23 cellular contexts compared by ENCODE assay signal in the genomic region with DNA sequence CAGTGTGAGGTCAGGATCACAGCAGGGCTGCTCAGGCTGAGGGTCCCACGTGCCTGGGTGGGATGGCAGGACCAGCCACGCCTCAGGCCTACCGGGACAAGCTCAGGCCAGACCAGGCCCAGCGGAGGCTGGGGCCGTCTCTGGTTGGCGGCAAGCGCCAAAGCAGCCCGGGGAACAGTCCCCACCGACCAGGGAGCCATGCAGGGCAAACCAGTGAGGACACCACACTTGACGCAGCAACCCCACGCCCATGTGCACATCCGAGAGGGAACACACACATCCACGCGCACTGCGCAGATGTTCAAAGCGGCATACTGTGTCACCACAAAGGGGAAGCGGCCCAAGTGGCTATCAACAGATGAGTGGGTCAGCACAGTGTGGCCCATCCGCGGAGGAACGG.
"Had no signal": no experiment of that assay in that cellular context is flagged by ENCODE, and none has a peak within 500 bp of the region (broad histone marks: within the 10 kb centered on the region; RNA-seq: fewer than 3 reads in every experiment).

No MANE protein-coding gene starts in this region.

- DNase-seq: activated B cell treated with CpG ODN at 0.5 μM for 24 hours; activated CD4-positive, alpha-beta memory T cell treated with anti-CD3 and anti-CD28 coated beads for 36 hours; activated CD4-positive, alpha-beta T cell treated with anti-CD3 and anti-CD28 coated beads for 1 hour; activated CD4-positive, alpha-beta T cell treated with anti-CD3 and anti-CD28 coated beads, Interleukin-2, amount 10 ng/mL, durations not matched to agents 7 days and 5 days; activated CD8-positive, alpha-beta memory T cell treated with anti-CD3 and anti-CD28 coated beads for 24 hours; activated naive CD8-positive, alpha-beta T cell treated with anti-CD3 and anti-CD28 coated beads for 36 hours; activated T-cell treated with anti-CD3 and anti-CD28 coated beads, Interleukin-2, amount 50 U/mL, for 72 hours; brain microvascular endothelial cell; cerebellar nuclear complex; KG1; NCI-H1105; NCI-H1436 treated with DMSO at 0.1 percent for 48 hours; NCI-H187; NCI-H2081; NCI-H510A treated with DMSO at 0.1 percent for 48 hours; NCI-H69; NK-92 treated with Interleukin-12 subunit alpha and Interleukin-12 subunit beta, amount 100 ng/mL, for 24 hours; SHP77; SW 1271 had no signal

- ATAC-seq: SK-N-SH treated with all-trans-retinoic acid at 6 μM for 48 hours had no signal

- H3K4me3 Mint-ChIP-seq: activated B cell treated with CpG ODN at 0.5 μM for 24 hours; activated CD4-positive, alpha-beta memory T cell treated with anti-CD3 and anti-CD28 coated beads for 36 hours; activated CD4-positive, alpha-beta T cell treated with anti-CD3 and anti-CD28 coated beads, Interleukin-2, amount 10 ng/mL, durations not matched to agents 7 days and 5 days; activated naive CD8-positive, alpha-beta T cell treated with anti-CD3 and anti-CD28 coated beads for 36 hours; activated T-cell treated with anti-CD3 and anti-CD28 coated beads, Interleukin-2, amount 50 U/mL, for 72 hours had no signal

- H3K4me3 ChIP-seq: cardiac muscle cell, Peyer's patch, SJSA1 had no signal

- H3K27me3 ChIP-seq: brain microvascular endothelial cell, cardiac muscle cell, Peyer's patch, SJSA1 had no signal

- H3K27me3 Mint-ChIP-seq: activated B cell treated with CpG ODN at 0.5 μM for 24 hours; activated CD4-positive, alpha-beta memory T cell treated with anti-CD3 and anti-CD28 coated beads for 36 hours; activated CD4-positive, alpha-beta T cell treated with anti-CD3 and anti-CD28 coated beads, Interleukin-2, amount 10 ng/mL, durations not matched to agents 7 days and 5 days; activated naive CD8-positive, alpha-beta T cell treated with anti-CD3 and anti-CD28 coated beads for 36 hours had no signal

- H3K27ac ChIP-seq: brain microvascular endothelial cell, cardiac muscle cell, Peyer's patch, SJSA1 had no signal

- H3K4me1 ChIP-seq: SJSA1 had no signal

- H3K9me3 ChIP-seq: Peyer's patch, SJSA1 had no signal

- H3K9me3 Mint-ChIP-seq: activated B cell treated with CpG ODN at 0.5 μM for 24 hours; activated CD4-positive, alpha-beta memory T cell treated with anti-CD3 and anti-CD28 coated beads for 36 hours; activated CD4-positive, alpha-beta T cell treated with anti-CD3 and anti-CD28 coated beads, Interleukin-2, amount 10 ng/mL, durations not matched to agents 7 days and 5 days; activated naive CD8-positive, alpha-beta T cell treated with anti-CD3 and anti-CD28 coated beads for 36 hours; activated T-cell treated with anti-CD3 and anti-CD28 coated beads, Interleukin-2, amount 50 U/mL, for 72 hours had no signal

- H3K27ac Mint-ChIP-seq: activated B cell treated with CpG ODN at 0.5 μM for 24 hours; activated CD4-positive, alpha-beta memory T cell treated with anti-CD3 and anti-CD28 coated beads for 36 hours; activated CD4-positive, alpha-beta T cell treated with anti-CD3 and anti-CD28 coated beads, Interleukin-2, amount 10 ng/mL, durations not matched to agents 7 days and 5 days; activated T-cell treated with anti-CD3 and anti-CD28 coated beads, Interleukin-2, amount 50 U/mL, for 72 hours had no signal

- H3K4me1 Mint-ChIP-seq: activated CD4-positive, alpha-beta T cell treated with anti-CD3 and anti-CD28 coated beads, Interleukin-2, amount 10 ng/mL, durations not matched to agents 7 days and 5 days had no signal
